In genomic region chr12:6935221-6935550, GRCh38 we compare ENCODE assay signal across 10 cellular contexts. TPM values are rescaled to one million over a fixed set of nuclear protein-coding genes. Genes with fewer than 3 reads are reported as not detected.
A peak's percentile ranks its signal among the peaks of the same experiment; 100 is the strongest.
DNase-seq lines count a peak whose midpoint lies in the region; ATAC-seq, FAIRE-seq and TF ChIP-seq lines count a peak whose summit lies in the region.
"Had no signal": no experiment of that assay in that cellular context is flagged by ENCODE, and none has a peak within 500 bp of the region (broad histone marks: within the 10 kb centered on the region; RNA-seq: fewer than 3 reads in every experiment).

No MANE protein-coding gene starts in this region.

- peak overlapping the region; percentile 18 for H3K9ac ChIP-seq in astrocyte (ENCODE audit: low read length)
- H3K9ac ChIP-seq in HepG2 (ENCODE audit: insufficient read depth, low read depth, low read length) = no peak overlapping the region

- no peak for TF ChIP-seq EP300 in HepG2 (IDR thresholded peaks at IDR 0.05; ENCODE audit: low read depth in 2 of 2, low read length in 2 of 2)
- no peak for TF ChIP-seq EP300 in HepG2 (CRISPR knock-in tag; IDR thresholded peaks at IDR 0.05; ENCODE audit: borderline replicate concordance)

- H3K27me3 Mint-ChIP-seq in GM23338 (ENCODE audit: insufficient read depth, low read depth, poor library complexity) (peaks cover 24% of the 10 kb centered on the region), astrocyte (ENCODE audit: low read depth, unreplicated experiment) (no peaks in the 10 kb centered on the region), natural killer cell (ENCODE audit: low read depth in 2 of 2) (no peaks in the 10 kb centered on the region)

- no peak for FAIRE-seq in astrocyte (lab: Jason Lieb, UNC)
- no peak for FAIRE-seq in HepG2 (lab: Jason Lieb, UNC)
- FAIRE-seq: endometrium, pancreas had no signal

- WGBS in HepG2 (ENCODE audit: low lambda C conversion rate) = 94% methylated on average over 1 of the region's 1 CpG

- H3K27me3 ChIP-seq in GM23338 (ENCODE audit: insufficient read depth) = no peaks in the 10 kb centered on the region
- H3K27me3 ChIP-seq in astrocyte (ENCODE audit: insufficient read depth, low read length) = no peaks in the 10 kb centered on the region
- no peaks in the 10 kb centered on the region for H3K27me3 ChIP-seq in HepG2 (ENCODE audit: control insufficient read depth in 1 of 2, insufficient read depth in 2 of 2, low read length in 2 of 2)
- no peaks in the 10 kb centered on the region for H3K27me3 ChIP-seq in foreskin keratinocyte
- H3K27me3 ChIP-seq: pancreas had no signal

- peaks cover 68% of the 10 kb centered on the region for H3K36me3 Mint-ChIP-seq in GM23338 (ENCODE audit: low read depth)
- H3K36me3 Mint-ChIP-seq in astrocyte (ENCODE audit: low read depth, unreplicated experiment) = peaks cover 19% of the 10 kb centered on the region
- no peaks in the 10 kb centered on the region for H3K36me3 Mint-ChIP-seq in natural killer cell

- POLR2A ChIA-PET in HepG2 (lab: Yijun Ruan, JAX) = interaction anchor here (0.8 to 2.0 kb wide), 4 partner anchors 9 to 21 kb away, joined by 4 to 8 read pairs (median 4); partner anchors contain the start of genes C12orf57, ENO2 and RNU7-1

- H3K79me2 ChIP-seq in GM23338 (replicated peaks; ENCODE audit: insufficient read depth) (peaks cover 39% of the 10 kb centered on the region), astrocyte (ENCODE audit: insufficient read depth, low read length) (peaks cover 56% of the 10 kb centered on the region), HepG2 (ENCODE audit: insufficient read depth, low read length) (peaks cover 13% of the 10 kb centered on the region)

- H3K4me3 ChIP-seq in GM23338 = no peak overlapping the region
- no peak overlapping the region for H3K4me3 ChIP-seq in astrocyte (ENCODE audit: insufficient read depth, low read depth, low read length)
- H3K4me3 ChIP-seq in HepG2 (replicated peaks in 1 of 3; ENCODE audit: insufficient read depth in 1 of 3, low read depth in 2 of 3, low read length in 3 of 3) = no peak overlapping the region
- H3K4me3 ChIP-seq: pancreas had no signal

- H3K9me3 ChIP-seq in astrocyte (ENCODE audit: insufficient read depth, low read depth, low read length) = no peaks in the 10 kb centered on the region
- H3K9me3 ChIP-seq in HepG2 (ENCODE audit: low read length) = no peaks in the 10 kb centered on the region
- H3K9me3 ChIP-seq: pancreas had no signal

- H3K27ac Mint-ChIP-seq in GM23338 (no peak overlapping the region; the same call in 1 of the 2 replicates), astrocyte (ENCODE audit: unreplicated experiment) (no peak overlapping the region), natural killer cell (peak overlapping the region; percentile 50 to 90)

- in situ Hi-C loops in HepG2 (cut with HindIII; ENCODE audit: extremely low pct_ligation_motif_present, low pct_unique_long_range_greater_than_20kb) = no loop called here

- BruUV-seq in HepG2 (replicated peaks; lab: Mats Ljungman, UMichigan) = no TSS peak

- peaks cover 17% of the 10 kb centered on the region for H3K36me3 ChIP-seq in GM23338 (ENCODE audit: insufficient read depth)
- H3K36me3 ChIP-seq in astrocyte (ENCODE audit: insufficient read depth, low read length) = peaks cover 16% of the 10 kb centered on the region
- peaks cover 8 to 28% of the 10 kb centered on the region in 2 experiments for H3K36me3 ChIP-seq in HepG2 (replicated peaks in 1 of 2; ENCODE audit: control insufficient read depth in 1 of 2, insufficient read depth in 2 of 2, low read length in 2 of 2)

- H3K9me3 Mint-ChIP-seq in GM23338 (peaks cover 3% of the 10 kb centered on the region; the same call in 1 of the 3 replicates), astrocyte (ENCODE audit: unreplicated experiment) (no peaks in the 10 kb centered on the region), natural killer cell (no peaks in the 10 kb centered on the region)

- ATAC-seq in GM23338 (no peak), natural killer cell (no peak), HepG2 (no peak), foreskin keratinocyte (no peak), HG02840 (IDR thresholded peaks at IDR 0.05; ENCODE audit: low FRiP score, unreplicated experiment) (no peak), HG02571 (IDR thresholded peaks at IDR 0.05; ENCODE audit: unreplicated experiment) (no peak)
- ATAC-seq: pancreas had no signal

- CTCF ChIA-PET in HepG2 (lab: Yijun Ruan, JAX; ENCODE audit: low intra/inter-chr PET ratio, low total read pairs) = no interaction called here

- H3K4me3 Mint-ChIP-seq in GM23338 (peak overlapping the region; percentile 1; the same call in 1 of the 3 replicates), astrocyte (ENCODE audit: unreplicated experiment) (peak overlapping the region; percentile 18), natural killer cell (peak overlapping the region; percentile 33)

- no peaks in the 10 kb centered on the region for H3K9me2 ChIP-seq in GM23338 (ENCODE audit: insufficient read depth)

- no peak for TF ChIP-seq RAD21 in HepG2 (CRISPR knock-in tag; IDR thresholded peaks at IDR 0.05)

- TF ChIP-seq CTCF in 22Rv1 (IDR thresholded peaks at IDR 0.05) (no peak), GM23338 (conservative IDR thresholded peaks at IDR 0.05; ENCODE audit: low read depth in 2 of 2) (no peak), astrocyte (IDR thresholded peaks at IDR 0.05; ENCODE audit: insufficient read depth, low read depth, low read length) (no peak), natural killer cell (IDR thresholded peaks at IDR 0.05) (no peak), HepG2 (CRISPR knock-in tag; IDR thresholded peaks at IDR 0.05) (no peak), foreskin keratinocyte (conservative IDR thresholded peaks at IDR 0.05) (no peak)

- H4K20me1 ChIP-seq in GM23338 (replicated peaks; ENCODE audit: insufficient read depth) (peaks cover 31% of the 10 kb centered on the region), astrocyte (ENCODE audit: insufficient read depth, low read length) (peaks cover 47% of the 10 kb centered on the region), HepG2 (ENCODE audit: insufficient read depth, low read length) (no peaks in the 10 kb centered on the region)

- TF ChIP-seq POLR2A in HepG2 (IDR thresholded peaks at IDR 0.05; ENCODE audit: insufficient read depth in 1 of 2, low read depth in 2 of 2, low read length in 2 of 2) = no peak

- H3K4me2 ChIP-seq in GM23338 = no peak overlapping the region
- H3K4me2 ChIP-seq in astrocyte (ENCODE audit: low read length) = no peak overlapping the region
- H3K4me2 ChIP-seq in HepG2 (ENCODE audit: low read depth, low read length) = no peak overlapping the region

- H3K4me1 ChIP-seq in GM23338 (ENCODE audit: insufficient read depth) = peaks cover 18% of the 10 kb centered on the region
- peaks cover 34% of the 10 kb centered on the region for H3K4me1 ChIP-seq in astrocyte (ENCODE audit: insufficient read depth, low read length)
- H3K4me1 ChIP-seq in HepG2 (ENCODE audit: insufficient read depth, low read length) = peaks cover 41% of the 10 kb centered on the region
- no peaks in the 10 kb centered on the region for H3K4me1 ChIP-seq in foreskin keratinocyte

- peaks cover 41% of the 10 kb centered on the region for H3K4me1 Mint-ChIP-seq in GM23338
- peaks cover 35% of the 10 kb centered on the region for H3K4me1 Mint-ChIP-seq in astrocyte (ENCODE audit: low read depth, unreplicated experiment)
- peaks cover 14 to 29% of the 10 kb centered on the region in 2 donors for H3K4me1 Mint-ChIP-seq in natural killer cell

- H3K27ac ChIP-seq in 22Rv1 (peak overlapping the region; percentile 100), GM23338 (ENCODE audit: low read depth) (no peak overlapping the region), astrocyte (ENCODE audit: low read depth, low read length) (no peak overlapping the region), HepG2 (ENCODE audit: extremely low read length, insufficient read depth, low read length) (no peak overlapping the region), foreskin keratinocyte (no peak overlapping the region)

- DNase-seq in GM23338 (ENCODE audit: low spot score) = no peak
- DNase-seq in astrocyte (ENCODE audit: low read depth) = no peak
- DNase-seq in natural killer cell = no peak
- DNase-seq in HepG2 (ENCODE audit: low spot score) = no peak
- no peak for DNase-seq in foreskin keratinocyte

- intact Hi-C loops in natural killer cell (cut with micrococcal nuclease) = no loop called here
- intact Hi-C loops in HepG2 (cut with micrococcal nuclease; ENCODE audit: unreplicated experiment) = no loop called here

- peaks cover 48% of the 10 kb centered on the region for H3F3A ChIP-seq in GM23338 (replicated peaks; ENCODE audit: low read depth)

- H2AFZ ChIP-seq in GM23338 = no peak overlapping the region
- H2AFZ ChIP-seq in astrocyte (ENCODE audit: low read depth, low read length) = no peak overlapping the region
- no peak overlapping the region for H2AFZ ChIP-seq in HepG2 (ENCODE audit: low read length)

RNA-seq across cellular contexts. Expression of gene ATN1, which starts 7.4 kb away (rescaled TPM):
- 49.6 and 52.8 TPM in 2 replicates for total RNA-seq in GM23338 (2014; rRNA removed; shearing (Covaris generic))
- polyA plus RNA-seq in GM23338 (2016; fragmentation: Nextera tagmentation; extraction: Ambion mirVana) (27.2 and 29.5 TPM in 2 replicates), HepG2 (2011; rRNA removed) (8.6 and 10.7 TPM in 2 replicates), foreskin keratinocyte (35.1 and 37.2 TPM in 2 replicates)
- total RNA-seq in astrocyte (94.9 and 97.8 TPM in 2 replicates), natural killer cell (10 to 100 TPM; 29.3 to 34.0 (median 31.9) TPM), HepG2 (2016; rRNA removed; fragmentation: Illumina TruSeq; extraction: Trizol) (2.1 TPM in 2 replicates), foreskin keratinocyte (15.0 and 18.3 TPM in 2 replicates)
- total RNA-seq in HepG2 (2016; cell fraction: cytosol; rRNA removed; fragmentation: Illumina TruSeq; extraction: Trizol; ENCODE audit: low read depth) = 0.97 and 1.4 TPM in 2 replicates
- total RNA-seq in HepG2 (2016; cell fraction: insoluble cytoplasmic fraction; rRNA removed; fragmentation: Illumina TruSeq; extraction: Trizol) = 1.8 and 2.3 TPM in 2 replicates
- total RNA-seq in HepG2 (2016; cell fraction: membrane; rRNA removed; fragmentation: Illumina TruSeq; extraction: Trizol) = 3.1 and 3.4 TPM in 2 replicates
- 3.3 and 4.6 TPM in 2 replicates for total RNA-seq in HepG2 (2016; cell fraction: nucleus; rRNA removed; fragmentation: Illumina TruSeq; extraction: Trizol)
- polyA plus RNA-seq in HepG2 (2011; cell fraction: cytosol; rRNA removed) = 3.5 and 4.5 TPM in 2 replicates
- polyA plus RNA-seq in HepG2 (2011; cell fraction: nucleus; rRNA removed) = 50.2 and 56.9 TPM in 2 replicates
- 20.6 and 31.4 TPM in 2 replicates for polyA plus RNA-seq in HepG2 (2012)
- polyA plus RNA-seq in HepG2 (2016; cell fraction: cytosol; fragmentation: Illumina TruSeq; extraction: Trizol; ENCODE audit: low read depth) = 8.7 and 9.0 TPM in 2 replicates
- 13.6 and 21.5 TPM in 2 replicates for polyA plus RNA-seq in HepG2 (2016; cell fraction: insoluble cytoplasmic fraction; fragmentation: Illumina TruSeq; extraction: Trizol; ENCODE audit: low read depth)
- 11.0 and 15.3 TPM in 2 replicates for polyA plus RNA-seq in HepG2 (2016; cell fraction: membrane; fragmentation: Illumina TruSeq; extraction: Trizol; ENCODE audit: low read depth)
- 41.0 and 44.9 TPM in 2 replicates for polyA plus RNA-seq in HepG2 (2016; cell fraction: nucleus; fragmentation: Illumina TruSeq; extraction: Trizol; ENCODE audit: insufficient read depth, low read depth)
- 13.5 and 19.8 TPM in 2 replicates for polyA minus RNA-seq in HepG2 (2011; rRNA and poly(A)+ RNA removed; ENCODE audit: low replicate concordance)
- polyA minus RNA-seq in HepG2 (2011; cell fraction: cytosol; rRNA and poly(A)+ RNA removed) = 10.4 and 11.3 TPM in 2 replicates
- 11.7 and 14.7 TPM in 2 replicates for polyA minus RNA-seq in HepG2 (2011; cell fraction: nucleus; rRNA and poly(A)+ RNA removed)

RNA-seq across cellular contexts. Expression of gene RNU7-1, which starts 8.4 kb away (rescaled TPM):
- not detected in 2 replicates for total RNA-seq in GM23338 (2014; rRNA removed; shearing (Covaris generic))
- polyA plus RNA-seq in GM23338 (2016; fragmentation: Nextera tagmentation; extraction: Ambion mirVana) (not detected in 2 replicates), HepG2 (2011; rRNA removed) (not detected in 2 replicates), foreskin keratinocyte (not detected in 2 replicates)
- total RNA-seq in astrocyte (not detected in 2 replicates), natural killer cell (not detected), HepG2 (2016; rRNA removed; fragmentation: Illumina TruSeq; extraction: Trizol) (not detected in 2 replicates), foreskin keratinocyte (not detected in 2 replicates)
- not detected in 2 replicates for total RNA-seq in HepG2 (2016; cell fraction: cytosol; rRNA removed; fragmentation: Illumina TruSeq; extraction: Trizol; ENCODE audit: low read depth)
- not detected in 2 replicates for total RNA-seq in HepG2 (2016; cell fraction: insoluble cytoplasmic fraction; rRNA removed; fragmentation: Illumina TruSeq; extraction: Trizol)
- total RNA-seq in HepG2 (2016; cell fraction: membrane; rRNA removed; fragmentation: Illumina TruSeq; extraction: Trizol) = not detected in 2 replicates
- total RNA-seq in HepG2 (2016; cell fraction: nucleus; rRNA removed; fragmentation: Illumina TruSeq; extraction: Trizol) = not detected in 2 replicates
- not detected in 2 replicates for polyA plus RNA-seq in HepG2 (2011; cell fraction: cytosol; rRNA removed)
- not detected in 2 replicates for polyA plus RNA-seq in HepG2 (2011; cell fraction: nucleus; rRNA removed)
- not detected in 2 replicates for polyA plus RNA-seq in HepG2 (2012)
- not detected in 2 replicates for polyA plus RNA-seq in HepG2 (2016; cell fraction: cytosol; fragmentation: Illumina TruSeq; extraction: Trizol; ENCODE audit: low read depth)
- not detected in 2 replicates for polyA plus RNA-seq in HepG2 (2016; cell fraction: insoluble cytoplasmic fraction; fragmentation: Illumina TruSeq; extraction: Trizol; ENCODE audit: low read depth)
- not detected in 2 replicates for polyA plus RNA-seq in HepG2 (2016; cell fraction: membrane; fragmentation: Illumina TruSeq; extraction: Trizol; ENCODE audit: low read depth)
- not detected in 2 replicates for polyA plus RNA-seq in HepG2 (2016; cell fraction: nucleus; fragmentation: Illumina TruSeq; extraction: Trizol; ENCODE audit: insufficient read depth, low read depth)
- polyA minus RNA-seq in HepG2 (2011; rRNA and poly(A)+ RNA removed; ENCODE audit: low replicate concordance) = not detected in 2 replicates
- not detected in 2 replicates for polyA minus RNA-seq in HepG2 (2011; cell fraction: cytosol; rRNA and poly(A)+ RNA removed)
- polyA minus RNA-seq in HepG2 (2011; cell fraction: nucleus; rRNA and poly(A)+ RNA removed) = not detected in 2 replicates
- total RNA-seq: pancreas had no signal
- polyA plus RNA-seq: pancreas had no signal

RNA-seq across cellular contexts. Expression of gene C12orf57, which starts 8.6 kb away (rescaled TPM):
- total RNA-seq in GM23338 (2014; rRNA removed; shearing (Covaris generic)) = 186 and 204 TPM in 2 replicates
- polyA plus RNA-seq in GM23338 (2016; fragmentation: Nextera tagmentation; extraction: Ambion mirVana) (262 and 285 TPM in 2 replicates), HepG2 (2011; rRNA removed) (287 and 302 TPM in 2 replicates), foreskin keratinocyte (177 and 232 TPM in 2 replicates)
- total RNA-seq in astrocyte (117 and 123 TPM in 2 replicates), natural killer cell (100 to 1,000 TPM; 125 to 157 (median 126) TPM), HepG2 (2016; rRNA removed; fragmentation: Illumina TruSeq; extraction: Trizol) (84.0 and 89.7 TPM in 2 replicates), foreskin keratinocyte (119 and 147 TPM in 2 replicates)
- 98.3 and 102 TPM in 2 replicates for total RNA-seq in HepG2 (2016; cell fraction: cytosol; rRNA removed; fragmentation: Illumina TruSeq; extraction: Trizol; ENCODE audit: low read depth)
- 84.2 and 105 TPM in 2 replicates for total RNA-seq in HepG2 (2016; cell fraction: insoluble cytoplasmic fraction; rRNA removed; fragmentation: Illumina TruSeq; extraction: Trizol)
- 106 and 113 TPM in 2 replicates for total RNA-seq in HepG2 (2016; cell fraction: membrane; rRNA removed; fragmentation: Illumina TruSeq; extraction: Trizol)
- total RNA-seq in HepG2 (2016; cell fraction: nucleus; rRNA removed; fragmentation: Illumina TruSeq; extraction: Trizol) = 42.1 and 43.4 TPM in 2 replicates
- 405 and 458 TPM in 2 replicates for polyA plus RNA-seq in HepG2 (2011; cell fraction: cytosol; rRNA removed)
- 151 and 164 TPM in 2 replicates for polyA plus RNA-seq in HepG2 (2011; cell fraction: nucleus; rRNA removed)
- polyA plus RNA-seq in HepG2 (2012) = 75.2 and 129 TPM in 2 replicates
- polyA plus RNA-seq in HepG2 (2016; cell fraction: cytosol; fragmentation: Illumina TruSeq; extraction: Trizol; ENCODE audit: low read depth) = 86.1 and 87.7 TPM in 2 replicates
- 98.5 and 104 TPM in 2 replicates for polyA plus RNA-seq in HepG2 (2016; cell fraction: insoluble cytoplasmic fraction; fragmentation: Illumina TruSeq; extraction: Trizol; ENCODE audit: low read depth)
- polyA plus RNA-seq in HepG2 (2016; cell fraction: membrane; fragmentation: Illumina TruSeq; extraction: Trizol; ENCODE audit: low read depth) = 96.1 and 98.2 TPM in 2 replicates
- polyA plus RNA-seq in HepG2 (2016; cell fraction: nucleus; fragmentation: Illumina TruSeq; extraction: Trizol; ENCODE audit: insufficient read depth, low read depth) = 57.2 and 57.4 TPM in 2 replicates
- 93.0 and 145 TPM in 2 replicates for polyA minus RNA-seq in HepG2 (2011; rRNA and poly(A)+ RNA removed; ENCODE audit: low replicate concordance)
- 36.8 and 41.7 TPM in 2 replicates for polyA minus RNA-seq in HepG2 (2011; cell fraction: cytosol; rRNA and poly(A)+ RNA removed)
- polyA minus RNA-seq in HepG2 (2011; cell fraction: nucleus; rRNA and poly(A)+ RNA removed) = 37.5 and 38.8 TPM in 2 replicates

RNA-seq across cellular contexts. Expression of gene PTPN6, which starts 16.0 kb away (rescaled TPM):
- total RNA-seq in GM23338 (2014; rRNA removed; shearing (Covaris generic)) = 24.7 and 25.3 TPM in 2 replicates
- 35.4 and 40.6 TPM in 2 replicates for polyA plus RNA-seq in GM23338 (2016; fragmentation: Nextera tagmentation; extraction: Ambion mirVana)
- 5.2 and 8.9 TPM in 2 replicates for total RNA-seq in astrocyte
- total RNA-seq in natural killer cell = 100 to 1,000 TPM; 279 to 357 (median 312) TPM
- total RNA-seq in HepG2 (2016; rRNA removed; fragmentation: Illumina TruSeq; extraction: Trizol) = 9.5 and 10.6 TPM in 2 replicates
- total RNA-seq in HepG2 (2016; cell fraction: cytosol; rRNA removed; fragmentation: Illumina TruSeq; extraction: Trizol; ENCODE audit: low read depth) = 2.7 and 2.8 TPM in 2 replicates
- total RNA-seq in HepG2 (2016; cell fraction: insoluble cytoplasmic fraction; rRNA removed; fragmentation: Illumina TruSeq; extraction: Trizol) = 9.8 and 10.6 TPM in 2 replicates
- 5.0 and 5.3 TPM in 2 replicates for total RNA-seq in HepG2 (2016; cell fraction: membrane; rRNA removed; fragmentation: Illumina TruSeq; extraction: Trizol)
- total RNA-seq in HepG2 (2016; cell fraction: nucleus; rRNA removed; fragmentation: Illumina TruSeq; extraction: Trizol) = 6.1 and 6.3 TPM in 2 replicates
- polyA plus RNA-seq in HepG2 (2011; rRNA removed) = 9.1 and 10.5 TPM in 2 replicates
- 8.0 and 10.7 TPM in 2 replicates for polyA plus RNA-seq in HepG2 (2011; cell fraction: cytosol; rRNA removed)
- 13.2 and 17.8 TPM in 2 replicates for polyA plus RNA-seq in HepG2 (2011; cell fraction: nucleus; rRNA removed)
- polyA plus RNA-seq in HepG2 (2012) = 9.0 and 12.4 TPM in 2 replicates
- 1.6 and 1.7 TPM in 2 replicates for polyA plus RNA-seq in HepG2 (2016; cell fraction: cytosol; fragmentation: Illumina TruSeq; extraction: Trizol; ENCODE audit: low read depth)
- polyA plus RNA-seq in HepG2 (2016; cell fraction: insoluble cytoplasmic fraction; fragmentation: Illumina TruSeq; extraction: Trizol; ENCODE audit: low read depth) = 8.9 and 12.5 TPM in 2 replicates
- 3.1 and 4.4 TPM in 2 replicates for polyA plus RNA-seq in HepG2 (2016; cell fraction: membrane; fragmentation: Illumina TruSeq; extraction: Trizol; ENCODE audit: low read depth)
- polyA plus RNA-seq in HepG2 (2016; cell fraction: nucleus; fragmentation: Illumina TruSeq; extraction: Trizol; ENCODE audit: insufficient read depth, low read depth) = 17.8 and 18.0 TPM in 2 replicates
- 14.7 and 22.7 TPM in 2 replicates for polyA minus RNA-seq in HepG2 (2011; rRNA and poly(A)+ RNA removed; ENCODE audit: low replicate concordance)
- 10.0 and 10.3 TPM in 2 replicates for polyA minus RNA-seq in HepG2 (2011; cell fraction: cytosol; rRNA and poly(A)+ RNA removed)
- 4.1 and 4.2 TPM in 2 replicates for polyA minus RNA-seq in HepG2 (2011; cell fraction: nucleus; rRNA and poly(A)+ RNA removed)
- 22.5 and 23.2 TPM in 2 replicates for total RNA-seq in foreskin keratinocyte
- polyA plus RNA-seq in foreskin keratinocyte = 21.8 and 24.9 TPM in 2 replicates

RNA-seq across cellular contexts. Expression of gene ENO2, which starts 20.8 kb away (rescaled TPM):
- total RNA-seq in GM23338 (2014; rRNA removed; shearing (Covaris generic)) = 50.8 and 53.5 TPM in 2 replicates
- polyA plus RNA-seq in GM23338 (2016; fragmentation: Nextera tagmentation; extraction: Ambion mirVana) = 43.5 and 50.0 TPM in 2 replicates
- total RNA-seq in astrocyte = 46.4 and 47.7 TPM in 2 replicates
- total RNA-seq in natural killer cell = 10 to 100 TPM; 21.6 to 30.8 (median 23.1) TPM
- total RNA-seq in HepG2 (2016; rRNA removed; fragmentation: Illumina TruSeq; extraction: Trizol) = 15.9 and 19.3 TPM in 2 replicates
- total RNA-seq in HepG2 (2016; cell fraction: cytosol; rRNA removed; fragmentation: Illumina TruSeq; extraction: Trizol; ENCODE audit: low read depth) = 5.8 and 6.3 TPM in 2 replicates
- 12.7 and 19.8 TPM in 2 replicates for total RNA-seq in HepG2 (2016; cell fraction: insoluble cytoplasmic fraction; rRNA removed; fragmentation: Illumina TruSeq; extraction: Trizol)
- 7.9 and 8.5 TPM in 2 replicates for total RNA-seq in HepG2 (2016; cell fraction: membrane; rRNA removed; fragmentation: Illumina TruSeq; extraction: Trizol)
- total RNA-seq in HepG2 (2016; cell fraction: nucleus; rRNA removed; fragmentation: Illumina TruSeq; extraction: Trizol) = 21.7 and 25.4 TPM in 2 replicates
- polyA plus RNA-seq in HepG2 (2011; rRNA removed) = 136 and 144 TPM in 2 replicates
- 105 and 112 TPM in 2 replicates for polyA plus RNA-seq in HepG2 (2011; cell fraction: cytosol; rRNA removed)
- polyA plus RNA-seq in HepG2 (2011; cell fraction: nucleus; rRNA removed) = 451 and 486 TPM in 2 replicates
- 102 and 116 TPM in 2 replicates for polyA plus RNA-seq in HepG2 (2012)
- polyA plus RNA-seq in HepG2 (2016; cell fraction: cytosol; fragmentation: Illumina TruSeq; extraction: Trizol; ENCODE audit: low read depth) = 3.6 and 3.8 TPM in 2 replicates
- polyA plus RNA-seq in HepG2 (2016; cell fraction: insoluble cytoplasmic fraction; fragmentation: Illumina TruSeq; extraction: Trizol; ENCODE audit: low read depth) = 18.2 and 20.1 TPM in 2 replicates
- 7.1 and 7.2 TPM in 2 replicates for polyA plus RNA-seq in HepG2 (2016; cell fraction: membrane; fragmentation: Illumina TruSeq; extraction: Trizol; ENCODE audit: low read depth)
- polyA plus RNA-seq in HepG2 (2016; cell fraction: nucleus; fragmentation: Illumina TruSeq; extraction: Trizol; ENCODE audit: insufficient read depth, low read depth) = 89.6 and 99.9 TPM in 2 replicates
- 23.5 and 92.8 TPM in 2 replicates for polyA minus RNA-seq in HepG2 (2011; rRNA and poly(A)+ RNA removed; ENCODE audit: low replicate concordance)
- 35.6 and 39.9 TPM in 2 replicates for polyA minus RNA-seq in HepG2 (2011; cell fraction: cytosol; rRNA and poly(A)+ RNA removed)
- 44.7 and 52.6 TPM in 2 replicates for polyA minus RNA-seq in HepG2 (2011; cell fraction: nucleus; rRNA and poly(A)+ RNA removed)
- 1.5 and 2.0 TPM in 2 replicates for total RNA-seq in foreskin keratinocyte
- polyA plus RNA-seq in foreskin keratinocyte = 1.7 and 1.8 TPM in 2 replicates

Comparison
In these comparisons a context has a peak if more than half of its experiments do, and no peak if none do; other contexts are left out.
1. H3K27ac Mint-ChIP-seq: peak in natural killer cell (2 of 2); none in GM23338 (single experiment) and astrocyte (single experiment).
2. Peak in every context shown above with its lines, with median percentiles within 50 percentile points of each other: H3K4me3 Mint-ChIP-seq.